ENCODE assay signal across 19 cellular contexts in the genomic region with DNA sequence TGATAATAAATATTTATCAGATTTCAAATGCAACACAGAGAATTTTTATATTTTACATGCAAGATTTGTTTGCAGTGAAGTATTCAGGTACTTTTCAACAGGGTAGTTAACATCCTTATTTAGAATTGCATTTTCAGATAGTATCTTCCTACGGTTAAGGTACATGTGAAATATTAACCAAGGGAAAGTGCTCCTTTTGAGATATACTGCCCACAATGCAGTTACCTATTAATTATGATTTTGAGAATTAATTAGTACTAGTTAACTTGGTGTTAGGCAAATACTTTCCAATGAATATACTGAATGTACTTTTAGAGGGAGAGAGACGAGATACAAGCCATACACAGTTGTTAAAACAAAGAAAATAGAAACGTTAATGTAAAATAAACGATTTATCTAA.
DNase-seq lines count a peak whose midpoint lies in the region; ATAC-seq lines count a peak whose summit lies in the region.
"Had no signal": no experiment of that assay in that cellular context is flagged by ENCODE, and none has a peak within 500 bp of the region (broad histone marks: within the 10 kb centered on the region; RNA-seq: fewer than 3 reads in every experiment).

No MANE protein-coding gene starts in this region.

- DNase-seq in stimulated activated CD4-positive, alpha-beta T cell treated with anti-CD3 and anti-CD28 coated beads, Interleukin-2, amount 100 ng/mL, for 24 hours: no peak
- DNase-seq in SKM-1 (lab: John Stamatoyannopoulos, UW; ENCODE audit: unreplicated experiment): no peak
- no peak for DNase-seq in Ammon's horn (ENCODE audit: low spot score)
- DNase-seq in NCI-H524 (lab: John Stamatoyannopoulos, UW): no peak
- DNase-seq: 8988T; activated B cell treated with CpG ODN at 0.5 μM for 24 hours; activated gamma-delta T cell treated with Interleukin-2 at 50 U/mL for 16 hours; activated naive CD8-positive, alpha-beta T cell treated with anti-CD3 and anti-CD28 coated beads, Interleukin-2, amount 10 ng/mL, durations not matched to agents 7 days and 5 days; activated T-cell treated with anti-CD3 and anti-CD28 coated beads, Interleukin-2, amount 50 U/mL, for 48 hours; heart right ventricle; kidney; NCI-H1048; NCI-H1694 treated with DMSO at 0.1 percent for 48 hours; RPMI8226; stimulated activated naive CD4-positive, alpha-beta T cell treated with Interleukin-2 at 50 U/mL for 16 hours had no signal

- peak; percentile 71 for ATAC-seq in GM18511 (IDR thresholded peaks at IDR 0.05; ENCODE audit: unreplicated experiment)
- peak; percentile 72 for ATAC-seq in GM19438 (IDR thresholded peaks at IDR 0.05; ENCODE audit: low read depth, unreplicated experiment)
- peak; percentile 65 for ATAC-seq in HG02678 (IDR thresholded peaks at IDR 0.05; ENCODE audit: unreplicated experiment)
- ATAC-seq in HG03378 (IDR thresholded peaks at IDR 0.05; ENCODE audit: unreplicated experiment): peak; percentile 78
- ATAC-seq: heart right ventricle had no signal
